In the genomic region with DNA sequence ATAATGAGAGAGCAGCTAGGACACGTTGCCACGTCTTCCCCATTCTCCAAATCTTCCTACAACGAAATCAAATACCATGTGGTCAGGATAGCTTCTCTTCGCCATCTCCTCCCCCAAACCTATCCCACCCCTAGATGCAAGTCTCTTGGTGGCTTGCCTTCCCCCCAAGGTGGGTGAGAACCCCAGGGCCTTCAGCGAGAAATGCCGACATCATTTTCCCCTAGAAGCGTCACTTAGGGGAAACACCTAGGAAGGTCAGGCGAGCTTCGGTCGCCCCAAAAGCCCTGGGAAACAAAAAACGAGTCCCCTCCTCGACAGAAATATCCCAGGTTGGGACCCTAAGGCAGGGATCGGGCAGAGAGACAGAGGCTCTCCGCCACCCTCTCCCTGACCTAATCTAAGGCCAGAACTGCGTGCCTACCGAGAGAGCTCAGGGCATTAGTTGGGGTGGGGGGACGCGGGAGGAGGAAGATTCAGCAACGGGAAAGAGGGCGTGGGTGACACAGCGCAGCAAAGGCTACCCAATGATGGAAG, we compare ENCODE assay signal across 8 cellular contexts. TPM values are rescaled to one million over a fixed set of nuclear protein-coding genes. Genes with fewer than 3 reads are reported as not detected.
DNase-seq lines count a peak whose midpoint lies in the region; ATAC-seq and TF ChIP-seq lines count a peak whose summit lies in the region.

No MANE protein-coding gene starts in this region.

- no peaks in the 10 kb centered on the region for H4K20me1 ChIP-seq in hepatocyte (ENCODE audit: insufficient read depth, poor library complexity, severe bottlenecking)

- TF ChIP-seq CTCF in C4-2B (conservative IDR thresholded peaks at IDR 0.05): no peak
- TF ChIP-seq CTCF in HEK293 (tag by site-specific recombination; IDR thresholded peaks at IDR 0.05): no peak
- TF ChIP-seq CTCF in WERI-Rb-1 (IDR thresholded peaks at IDR 0.05; ENCODE audit: low read depth, low read length): no peak
- TF ChIP-seq CTCF in hepatocyte (IDR thresholded peaks at IDR 0.05; ENCODE audit: poor library complexity): no peak

- H3K9me2 ChIP-seq in hepatocyte (replicated peaks; ENCODE audit: insufficient read depth): no peaks in the 10 kb centered on the region

- ATAC-seq in stimulated activated naive CD8-positive, alpha-beta T cell treated with anti-CD3 and anti-CD28 coated beads, Interleukin-15, Interleukin-2, amounts not matched to agents 100 U/mL and 50 U/mL, for 24 hours: peak; percentile 11

- CTCF ChIA-PET in HEK293 (lab: Yijun Ruan, JAX): interaction anchor here (0.6 to 1.0 kb wide), 5 partner anchors 16 to 1144 kb away, joined by 3 to 6 read pairs (median 3); no protein-coding TSS in a partner anchor

- H3K9me3 ChIP-seq in HEK293 (ENCODE audit: control insufficient read depth, insufficient read depth, low read depth, low read length) (no peaks in the 10 kb centered on the region), WERI-Rb-1 (ENCODE audit: severe bottlenecking) (no peaks in the 10 kb centered on the region), hepatocyte (ENCODE audit: low read depth) (no peaks in the 10 kb centered on the region)

- H3K4me3 ChIP-seq in HEK293 (ENCODE audit: low read depth, low read length) (peak overlapping the region; percentile 93), WERI-Rb-1 (ENCODE audit: low read depth, low read length) (peak overlapping the region; percentile 80), hepatocyte (peak overlapping the region; percentile 40)

- POLR2A ChIA-PET in HEK293 (lab: Yijun Ruan, JAX): interaction anchor here (0.5 to 1.6 kb wide), 4 partner anchors 49 to 1058 kb away, joined by 3 to 4 read pairs (median 3); partner anchors contain the start of gene CAPN7

- H3K27me3 ChIP-seq in WERI-Rb-1 (ENCODE audit: insufficient read depth, low read depth, severe bottlenecking) (no peaks in the 10 kb centered on the region), hepatocyte (no peaks in the 10 kb centered on the region)

- H3K4me1 ChIP-seq in HEK293 (ENCODE audit: control insufficient read depth, insufficient read depth, low read length): no peaks in the 10 kb centered on the region
- H3K4me1 ChIP-seq in hepatocyte (ENCODE audit: insufficient read depth): peaks cover 23% of the 10 kb centered on the region

- H3K27ac ChIP-seq in C4-2B (peak overlapping the region; percentile 89), HEK293 (ENCODE audit: extremely low read depth, low read depth, low read length) (no peak overlapping the region), WERI-Rb-1 (peak overlapping the region; percentile 30), hepatocyte (peak overlapping the region; percentile 78)

- H3K79me2 ChIP-seq in hepatocyte: peaks cover 62% of the 10 kb centered on the region

- peaks cover 3 to 33% of the 10 kb centered on the region in 2 experiments; a peak in 2 of 3 replicates for H3K36me3 ChIP-seq in HEK293 (ENCODE audit: control insufficient read depth in 2 of 2, insufficient read depth in 1 of 2, low read length in 2 of 2)
- peaks cover 15% of the 10 kb centered on the region for H3K36me3 ChIP-seq in WERI-Rb-1
- H3K36me3 ChIP-seq in hepatocyte (replicated peaks; ENCODE audit: insufficient read depth, low read depth): no peaks in the 10 kb centered on the region

- 2% methylated on average over 21 of the region's 21 CpGs for WGBS in hepatocyte (ENCODE audit: low lambda C conversion rate, missing lambda C conversion rate)

- H3K4me2 ChIP-seq in hepatocyte: peak overlapping the region; percentile 90

- peak overlapping the region; percentile 53 for H2AFZ ChIP-seq in hepatocyte

- DNase-seq in WERI-Rb-1: no peak
- no peak for DNase-seq in hepatocyte (ENCODE audit: low spot score)
- no peak for DNase-seq in stimulated activated naive CD8-positive, alpha-beta T cell treated with anti-CD3 and anti-CD28 coated beads, Interleukin-15, Interleukin-2, amounts not matched to agents 100 U/mL and 50 U/mL, for 24 hours
- no peak for DNase-seq in NCI-H526 treated with DMSO at 0.1 percent for 48 hours (lab: John Stamatoyannopoulos, UW)
- no peak for DNase-seq in DMS53 treated with DMSO at 0.1 percent for 48 hours (lab: John Stamatoyannopoulos, UW; ENCODE audit: unreplicated experiment)
- DNase-seq in SKM-1 (lab: John Stamatoyannopoulos, UW; ENCODE audit: unreplicated experiment): no peak

TF ChIP-seq in HEK293, 187 proteins besides CTCF, POLR2A, EP300 and RAD21 (continues in another document):
- TF ChIP-seq ZFP41 (tag by site-specific recombination; IDR thresholded peaks at IDR 0.05; ENCODE audit: borderline replicate concordance) (no peak), ZNF10 (tag by site-specific recombination; IDR thresholded peaks at IDR 0.05) (no peak), PRDM10 (tag by site-specific recombination; IDR thresholded peaks at IDR 0.05) (no peak), ZNF529 (tag by site-specific recombination; IDR thresholded peaks at IDR 0.05; ENCODE audit: insufficient replicate concordance) (no peak), ZNF335 (tag by site-specific recombination; conservative IDR thresholded peaks at IDR 0.05) (peak; percentile 85), GLI2 (tag by site-specific recombination; IDR thresholded peaks at IDR 0.05; ENCODE audit: borderline replicate concordance, low read depth) (no peak), ZNF341 (tag by site-specific recombination; IDR thresholded peaks at IDR 0.05; ENCODE audit: low read depth) (peak; percentile 75)
- TF ChIP-seq, protein P1, sequence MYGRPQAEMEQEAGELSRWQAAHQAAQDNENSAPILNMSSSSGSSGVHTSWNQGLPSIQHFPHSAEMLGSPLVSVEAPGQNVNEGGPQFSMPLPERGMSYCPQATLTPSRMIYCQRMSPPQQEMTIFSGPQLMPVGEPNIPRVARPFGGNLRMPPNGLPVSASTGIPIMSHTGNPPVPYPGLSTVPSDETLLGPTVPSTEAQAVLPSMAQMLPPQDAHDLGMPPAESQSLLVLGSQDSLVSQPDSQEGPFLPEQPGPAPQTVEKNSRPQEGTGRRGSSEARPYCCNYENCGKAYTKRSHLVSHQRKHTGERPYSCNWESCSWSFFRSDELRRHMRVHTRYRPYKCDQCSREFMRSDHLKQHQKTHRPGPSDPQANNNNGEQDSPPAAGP (tag by site-specific recombination; IDR thresholded peaks at IDR 0.05): no peak
- TF ChIP-seq, protein P2, sequence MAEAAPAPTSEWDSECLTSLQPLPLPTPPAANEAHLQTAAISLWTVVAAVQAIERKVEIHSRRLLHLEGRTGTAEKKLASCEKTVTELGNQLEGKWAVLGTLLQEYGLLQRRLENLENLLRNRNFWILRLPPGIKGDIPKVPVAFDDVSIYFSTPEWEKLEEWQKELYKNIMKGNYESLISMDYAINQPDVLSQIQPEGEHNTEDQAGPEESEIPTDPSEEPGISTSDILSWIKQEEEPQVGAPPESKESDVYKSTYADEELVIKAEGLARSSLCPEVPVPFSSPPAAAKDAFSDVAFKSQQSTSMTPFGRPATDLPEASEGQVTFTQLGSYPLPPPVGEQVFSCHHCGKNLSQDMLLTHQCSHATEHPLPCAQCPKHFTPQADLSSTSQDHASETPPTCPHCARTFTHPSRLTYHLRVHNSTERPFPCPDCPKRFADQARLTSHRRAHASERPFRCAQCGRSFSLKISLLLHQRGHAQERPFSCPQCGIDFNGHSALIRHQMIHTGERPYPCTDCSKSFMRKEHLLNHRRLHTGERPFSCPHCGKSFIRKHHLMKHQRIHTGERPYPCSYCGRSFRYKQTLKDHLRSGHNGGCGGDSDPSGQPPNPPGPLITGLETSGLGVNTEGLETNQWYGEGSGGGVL (tag by site-specific recombination; IDR thresholded peaks at IDR 0.05): peak; percentile 58

RNA-seq across cellular contexts. Expression of gene DPH3, which starts 0.5 kb away (rescaled TPM):
- 36.9 and 45.1 TPM in 2 replicates for total RNA-seq in hepatocyte
- 51.8 and 55.0 TPM in 2 replicates for polyA plus RNA-seq in hepatocyte

RNA-seq across cellular contexts. Expression of gene OXNAD1, which starts 0.8 kb away (rescaled TPM):
- total RNA-seq in hepatocyte: 14.7 and 21.1 TPM in 2 replicates
- 11.9 and 14.4 TPM in 2 replicates for polyA plus RNA-seq in hepatocyte

Comparison
In these comparisons a context has a peak if more than half of its experiments do, and no peak if none do; other contexts are left out.
1. H3K4me3 ChIP-seq: peak in every context shown above with its lines; median percentile 93 in HEK293; 80 in WERI-Rb-1; 40 in hepatocyte.